19 cellular contexts compared by ENCODE assay signal in the genomic region with DNA sequence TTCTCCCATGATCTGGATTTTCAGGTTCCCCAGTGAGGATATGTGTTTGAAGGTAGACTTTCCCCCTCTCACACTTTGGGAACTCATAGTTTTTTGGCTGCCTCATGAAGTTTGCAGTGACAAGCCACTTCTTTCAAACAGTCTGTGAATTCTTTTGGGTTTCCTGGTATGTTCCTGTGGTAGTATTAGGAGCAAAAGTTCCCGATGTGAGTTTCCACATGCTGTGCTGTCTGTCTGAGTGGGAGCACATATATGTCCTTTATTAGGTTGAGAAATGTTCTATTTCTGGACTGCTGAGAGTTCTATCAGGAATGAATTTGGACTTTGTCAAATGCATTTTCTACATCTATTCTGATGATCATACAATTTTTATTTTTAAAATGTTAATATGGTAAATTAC.
DNase-seq lines count a peak whose midpoint lies in the region; ATAC-seq lines count a peak whose summit lies in the region.
"Had no signal": no experiment of that assay in that cellular context is flagged by ENCODE, and none has a peak within 500 bp of the region (broad histone marks: within the 10 kb centered on the region; RNA-seq: fewer than 3 reads in every experiment).

No MANE protein-coding gene starts in this region.

- peak; percentile 68 for DNase-seq in EH (ENCODE audit: low read depth)
- DNase-seq in adipocyte (ENCODE audit: low read depth), result peak; percentile 60
- DNase-seq in hepatic stellate cell (ENCODE audit: low spot score), result peak; percentile 13
- DNase-seq in activated naive CD4-positive, alpha-beta T cell (lab: John Stamatoyannopoulos, UW), result no peak
- DNase-seq in activated T-helper 1 cell treated with anti-CD3 and anti-CD28 coated beads, Interleukin-12 subunit alpha, Interleukin-12 subunit beta, Interleukin-2, Interleukin-4 antibody, amounts not matched to agents 30 ng/mL and 10 ng/mL and 1 ng/mL, durations not matched to agents 14 hours and 24 hours and 36 hours (ENCODE audit: low spot score), result no peak
- DNase-seq in stimulated activated naive CD8-positive, alpha-beta T cell treated with anti-CD3 and anti-CD28 coated beads, Interleukin-15, amount 100 ng/mL, for 72 hours, result no peak
- no peak for DNase-seq in RPMI8226
- DNase-seq: Caco-2; CD4-positive, CD25-positive, alpha-beta regulatory T cell; DMS153; EL; NCI-H1105; NCI-H2081; NCI-H2171 treated with DMSO at 0.1 percent for 48 hours; NCI-H446; NK-92 treated with Interleukin-12 subunit alpha and Interleukin-12 subunit beta, amount 100 ng/mL, for 24 hours; OCI-M1; SHP77 had no signal

- no peaks in the 10 kb centered on the region for H3K4me1 Mint-ChIP-seq in activated T-helper 1 cell treated with anti-CD3 and anti-CD28 coated beads, Interleukin-12 subunit alpha, Interleukin-12 subunit beta, Interleukin-2, Interleukin-4 antibody, amounts not matched to agents 30 ng/mL and 10 ng/mL and 1 ng/mL, durations not matched to agents 14 hours and 24 hours and 36 hours (ENCODE audit: low read depth)
- no peaks in the 10 kb centered on the region for H3K4me1 Mint-ChIP-seq in stimulated activated naive CD8-positive, alpha-beta T cell treated with anti-CD3 and anti-CD28 coated beads, Interleukin-15, amount 100 ng/mL, for 72 hours
- H3K4me1 Mint-ChIP-seq: CD4-positive, CD25-positive, alpha-beta regulatory T cell had no signal

- H3K27me3 Mint-ChIP-seq in activated T-helper 1 cell treated with anti-CD3 and anti-CD28 coated beads, Interleukin-12 subunit alpha, Interleukin-12 subunit beta, Interleukin-2, Interleukin-4 antibody, amounts not matched to agents 30 ng/mL and 10 ng/mL and 1 ng/mL, durations not matched to agents 14 hours and 24 hours and 36 hours (ENCODE audit: insufficient read depth), result no peaks in the 10 kb centered on the region
- no peaks in the 10 kb centered on the region for H3K27me3 Mint-ChIP-seq in stimulated activated naive CD8-positive, alpha-beta T cell treated with anti-CD3 and anti-CD28 coated beads, Interleukin-15, amount 100 ng/mL, for 72 hours
- H3K27me3 Mint-ChIP-seq: CD4-positive, CD25-positive, alpha-beta regulatory T cell had no signal

- intact Hi-C loops in activated T-helper 1 cell treated with anti-CD3 and anti-CD28 coated beads, Interleukin-12 subunit alpha, Interleukin-12 subunit beta, Interleukin-2, Interleukin-4 antibody, amounts not matched to agents 30 ng/mL and 10 ng/mL and 1 ng/mL, durations not matched to agents 14 hours and 24 hours and 36 hours (cut with micrococcal nuclease), result no loop called here

- no peaks in the 10 kb centered on the region for H3K36me3 ChIP-seq in adipocyte (ENCODE audit: control insufficient read depth, insufficient read depth, low read length, severe bottlenecking)

- no peak overlapping the region for H3K9ac ChIP-seq in adipocyte (ENCODE audit: low read length)

- H3K4me3 Mint-ChIP-seq in activated T-helper 1 cell treated with anti-CD3 and anti-CD28 coated beads, Interleukin-12 subunit alpha, Interleukin-12 subunit beta, Interleukin-2, Interleukin-4 antibody, amounts not matched to agents 30 ng/mL and 10 ng/mL and 1 ng/mL, durations not matched to agents 14 hours and 24 hours and 36 hours, result no peak overlapping the region
- H3K4me3 Mint-ChIP-seq in stimulated activated naive CD8-positive, alpha-beta T cell treated with anti-CD3 and anti-CD28 coated beads, Interleukin-15, amount 100 ng/mL, for 72 hours, result no peak overlapping the region

- no peaks in the 10 kb centered on the region for H3K4me1 ChIP-seq in adipocyte (ENCODE audit: control insufficient read depth, insufficient read depth, low read length)
- H3K4me1 ChIP-seq: Caco-2 had no signal

- H3K9me3 Mint-ChIP-seq in activated T-helper 1 cell treated with anti-CD3 and anti-CD28 coated beads, Interleukin-12 subunit alpha, Interleukin-12 subunit beta, Interleukin-2, Interleukin-4 antibody, amounts not matched to agents 30 ng/mL and 10 ng/mL and 1 ng/mL, durations not matched to agents 14 hours and 24 hours and 36 hours, result peaks cover 34% of the 10 kb centered on the region
- H3K9me3 Mint-ChIP-seq in stimulated activated naive CD8-positive, alpha-beta T cell treated with anti-CD3 and anti-CD28 coated beads, Interleukin-15, amount 100 ng/mL, for 72 hours, result peaks cover 12 to 39% of the 10 kb centered on the region in 2 donors

- no peaks in the 10 kb centered on the region for H3K27me3 ChIP-seq in adipocyte (replicated peaks; ENCODE audit: control insufficient read depth, insufficient read depth, low read length)

- H3K9me3 ChIP-seq in adipocyte (ENCODE audit: control insufficient read depth, low read length), result peaks cover 43% of the 10 kb centered on the region

- ATAC-seq in stimulated activated naive CD8-positive, alpha-beta T cell treated with anti-CD3 and anti-CD28 coated beads, Interleukin-15, amount 100 ng/mL, for 72 hours, result no peak

- H3K36me3 Mint-ChIP-seq in activated T-helper 1 cell treated with anti-CD3 and anti-CD28 coated beads, Interleukin-12 subunit alpha, Interleukin-12 subunit beta, Interleukin-2, Interleukin-4 antibody, amounts not matched to agents 30 ng/mL and 10 ng/mL and 1 ng/mL, durations not matched to agents 14 hours and 24 hours and 36 hours (ENCODE audit: low read depth), result no peaks in the 10 kb centered on the region
- H3K36me3 Mint-ChIP-seq: CD4-positive, CD25-positive, alpha-beta regulatory T cell had no signal

- H3K27ac Mint-ChIP-seq in activated T-helper 1 cell treated with anti-CD3 and anti-CD28 coated beads, Interleukin-12 subunit alpha, Interleukin-12 subunit beta, Interleukin-2, Interleukin-4 antibody, amounts not matched to agents 30 ng/mL and 10 ng/mL and 1 ng/mL, durations not matched to agents 14 hours and 24 hours and 36 hours, result no peak overlapping the region
- H3K27ac Mint-ChIP-seq in stimulated activated naive CD8-positive, alpha-beta T cell treated with anti-CD3 and anti-CD28 coated beads, Interleukin-15, amount 100 ng/mL, for 72 hours, result no peak overlapping the region
- H3K27ac Mint-ChIP-seq: CD4-positive, CD25-positive, alpha-beta regulatory T cell had no signal

- H3K4me3 ChIP-seq in adipocyte (ENCODE audit: low read length), result no peak overlapping the region
- H3K4me3 ChIP-seq: SK-N-MC had no signal

Comparison
In these comparisons a context has a peak if more than half of its experiments do, and no peak if none do; other contexts are left out.
1. DNase-seq: peak in EH (single experiment), adipocyte (single experiment) and hepatic stellate cell (single experiment); none in activated naive CD4-positive, alpha-beta T cell (0 of 4), activated T-helper 1 cell treated with anti-CD3 and anti-CD28 coated beads, Interleukin-12 subunit alpha, Interleukin-12 subunit beta, Interleukin-2, Interleukin-4 antibody, amounts not matched to agents 30 ng/mL and 10 ng/mL and 1 ng/mL, durations not matched to agents 14 hours and 24 hours and 36 hours (single experiment), stimulated activated naive CD8-positive, alpha-beta T cell treated with anti-CD3 and anti-CD28 coated beads, Interleukin-15, amount 100 ng/mL, for 72 hours (0 of 2) and RPMI8226 (single experiment).